Comparison of ENCODE assay signal across 31 cellular contexts in genomic region chr1:233657466-233657865, GRCh38.
"Had no signal": no experiment of that assay in that cellular context is flagged by ENCODE, and none has a peak within 500 bp of the region (broad histone marks: within the 10 kb centered on the region; RNA-seq: fewer than 3 reads in every experiment).

No MANE protein-coding gene starts in this region.

- H3K27me3 ChIP-seq: adrenal gland, body of pancreas had no signal

- H3K27ac ChIP-seq: adrenal gland, body of pancreas, RWPE1, VCaP had no signal

- H3K9me3 ChIP-seq: adrenal gland, body of pancreas had no signal

- H3K36me3 Mint-ChIP-seq: activated CD8-positive, alpha-beta memory T cell treated with anti-CD3 and anti-CD28 coated beads, Interleukin-2, amount 10 ng/mL, durations not matched to agents 7 days and 5 days; activated naive CD4-positive, alpha-beta T cell treated with anti-CD3 and anti-CD28 coated beads, Interleukin-2, amount 50 U/mL, for 72 hours had no signal

- H3K27ac Mint-ChIP-seq: activated CD4-positive, alpha-beta memory T cell treated with anti-CD3 and anti-CD28 coated beads, Interleukin-2, amount 10 ng/mL, durations not matched to agents 7 days and 5 days; activated CD8-positive, alpha-beta memory T cell treated with anti-CD3 and anti-CD28 coated beads, Interleukin-2, amount 10 ng/mL, durations not matched to agents 7 days and 5 days; activated naive CD4-positive, alpha-beta T cell treated with anti-CD3 and anti-CD28 coated beads for 36 hours; activated naive CD4-positive, alpha-beta T cell treated with anti-CD3 and anti-CD28 coated beads, Interleukin-2, amount 50 U/mL, for 72 hours had no signal

- H3K4me3 Mint-ChIP-seq: activated CD4-positive, alpha-beta memory T cell treated with anti-CD3 and anti-CD28 coated beads, Interleukin-2, amount 10 ng/mL, durations not matched to agents 7 days and 5 days; activated CD8-positive, alpha-beta memory T cell treated with anti-CD3 and anti-CD28 coated beads, Interleukin-2, amount 10 ng/mL, durations not matched to agents 7 days and 5 days; activated naive CD4-positive, alpha-beta T cell treated with anti-CD3 and anti-CD28 coated beads for 36 hours had no signal

- H3K4me3 ChIP-seq: adrenal gland, body of pancreas had no signal

- H3K4me1 ChIP-seq: adrenal gland, body of pancreas had no signal

- H3K9me3 Mint-ChIP-seq: activated CD4-positive, alpha-beta memory T cell treated with anti-CD3 and anti-CD28 coated beads, Interleukin-2, amount 10 ng/mL, durations not matched to agents 7 days and 5 days; activated naive CD4-positive, alpha-beta T cell treated with anti-CD3 and anti-CD28 coated beads for 36 hours had no signal

- ATAC-seq: activated CD8-positive, alpha-beta memory T cell treated with anti-CD3 and anti-CD28 coated beads, Interleukin-2, amount 10 ng/mL, durations not matched to agents 7 days and 5 days; activated naive CD4-positive, alpha-beta T cell treated with anti-CD3 and anti-CD28 coated beads, Interleukin-2, amount 50 U/mL, for 72 hours; body of pancreas; Right ventricle myocardium inferior; SK-N-SH treated with all-trans-retinoic acid at 6 μM for 48 hours had no signal

- DNase-seq: activated CD4-positive, alpha-beta memory T cell treated with anti-CD3 and anti-CD28 coated beads, Interleukin-2, amount 10 ng/mL, durations not matched to agents 7 days and 5 days; activated CD4-positive, alpha-beta T cell treated with anti-CD3 and anti-CD28 coated beads for 1 hour; activated CD4-positive, alpha-beta T cell treated with anti-CD3 and anti-CD28 coated beads for 48 hours; activated CD4-positive, CD25-positive, alpha-beta regulatory T cell; activated CD8-positive, alpha-beta memory T cell treated with anti-CD3 and anti-CD28 coated beads for 24 hours; activated CD8-positive, alpha-beta memory T cell treated with anti-CD3 and anti-CD28 coated beads, Interleukin-2, amount 10 ng/mL, durations not matched to agents 7 days and 5 days; activated CD8-positive, alpha-beta memory T cell treated with anti-CD3 and anti-CD28 coated beads, Interleukin-2, amount 50 U/mL, for 48 hours; activated gamma-delta T cell treated with Interleukin-2 at 50 U/mL for 16 hours; activated naive CD4-positive, alpha-beta T cell treated with anti-CD3 and anti-CD28 coated beads for 36 hours; adrenal gland; body of pancreas; central memory CD4-positive, alpha-beta T cell; NCI-H1105; NCI-H1417 treated with DMSO at 0.1 percent for 48 hours; NCI-H187 treated with DMSO at 0.1 percent for 48 hours; NCI-H2081; NCI-H2171 treated with DMSO at 0.1 percent for 48 hours; NCI-H2227 treated with DMSO at 0.1 percent for 48 hours; NCI-H446; NCI-H510A treated with DMSO at 0.1 percent for 48 hours; NCI-H69; NCI-H82; SIG-M5; T-helper 1 cell; T-helper 2 cell; T-helper 9 cell had no signal

- H3K36me3 ChIP-seq: adrenal gland had no signal

- H3K4me1 Mint-ChIP-seq: activated CD4-positive, alpha-beta memory T cell treated with anti-CD3 and anti-CD28 coated beads, Interleukin-2, amount 10 ng/mL, durations not matched to agents 7 days and 5 days; activated CD8-positive, alpha-beta memory T cell treated with anti-CD3 and anti-CD28 coated beads, Interleukin-2, amount 10 ng/mL, durations not matched to agents 7 days and 5 days had no signal
